Comparison of ENCODE assay signal across 23 cellular contexts in genomic region chr6:21507811-21508210, GRCh38.
"Had no signal": no experiment of that assay in that cellular context is flagged by ENCODE, and none has a peak within 500 bp of the region (broad histone marks: within the 10 kb centered on the region; RNA-seq: fewer than 3 reads in every experiment).

No MANE protein-coding gene starts in this region.

- H3K4me2 ChIP-seq: hepatocyte had no signal

- H3K4me1 Mint-ChIP-seq: central memory CD8-positive, alpha-beta T cell; nephron had no signal

- H3K27me3 ChIP-seq: body of pancreas, hepatocyte, right atrium auricular region, transverse colon had no signal

- H3K27me3 Mint-ChIP-seq: activated CD4-positive, alpha-beta memory T cell treated with anti-CD3 and anti-CD28 coated beads for 36 hours; progenitor cell of endocrine pancreas had no signal

- H3K9me3 Mint-ChIP-seq: activated CD4-positive, alpha-beta memory T cell treated with anti-CD3 and anti-CD28 coated beads for 36 hours; central memory CD8-positive, alpha-beta T cell had no signal

- H2AFZ ChIP-seq: hepatocyte had no signal

- H3K36me3 ChIP-seq: right atrium auricular region, transverse colon had no signal

- ATAC-seq: activated CD4-positive, CD25-positive, alpha-beta regulatory T cell treated with anti-CD3 and anti-CD28 coated beads, Interleukin-2, amount 50 U/mL, for 24 hours; body of pancreas; left ventricle myocardium superior had no signal

- H3K27ac ChIP-seq: body of pancreas, hepatocyte, right atrium auricular region, transverse colon had no signal

- H3K79me2 ChIP-seq: hepatocyte had no signal

- H3K4me3 Mint-ChIP-seq: activated CD4-positive, alpha-beta memory T cell treated with anti-CD3 and anti-CD28 coated beads for 36 hours; activated naive CD8-positive, alpha-beta T cell; central memory CD8-positive, alpha-beta T cell; nephron had no signal

- H3K9me3 ChIP-seq: body of pancreas, right atrium auricular region, transverse colon had no signal

- H3K4me3 ChIP-seq: body of pancreas, hepatocyte, right atrium auricular region, transverse colon had no signal

- H3K4me1 ChIP-seq: body of pancreas, right atrium auricular region, transverse colon had no signal

- DNase-seq: activated CD4-positive, alpha-beta memory T cell treated with anti-CD3 and anti-CD28 coated beads for 36 hours; activated gamma-delta T cell treated with Interleukin-2 at 50 U/mL for 16 hours; activated T-cell treated with anti-CD3 and anti-CD28 coated beads, Interleukin-2, amount 50 U/mL, for 48 hours; amniotic stem cell; body of pancreas; cortex of kidney; effector CD8-positive, alpha-beta T cell; left ventricle myocardium superior; mesendoderm; occipital lobe; small intestine; stimulated activated CD4-positive, alpha-beta T cell treated with anti-CD3 and anti-CD28 coated beads, Interleukin-4, amount 100 ng/mL, for 24 hours; stimulated activated CD8-positive, alpha-beta memory T cell treated with anti-CD3 and anti-CD28 coated beads, Interleukin-4, amount 100 ng/mL, for 48 hours; stimulated activated naive CD4-positive, alpha-beta T cell treated with Interleukin-2 at 50 U/mL for 16 hours; substantia nigra; transverse colon had no signal

- H3K36me3 Mint-ChIP-seq: activated CD4-positive, alpha-beta memory T cell treated with anti-CD3 and anti-CD28 coated beads for 36 hours; activated naive CD8-positive, alpha-beta T cell had no signal

- H3K27ac Mint-ChIP-seq: activated CD4-positive, alpha-beta memory T cell treated with anti-CD3 and anti-CD28 coated beads for 36 hours; activated naive CD8-positive, alpha-beta T cell; nephron; progenitor cell of endocrine pancreas had no signal
